Comparison of ENCODE assay signal across 11 cellular contexts in the genomic region with DNA sequence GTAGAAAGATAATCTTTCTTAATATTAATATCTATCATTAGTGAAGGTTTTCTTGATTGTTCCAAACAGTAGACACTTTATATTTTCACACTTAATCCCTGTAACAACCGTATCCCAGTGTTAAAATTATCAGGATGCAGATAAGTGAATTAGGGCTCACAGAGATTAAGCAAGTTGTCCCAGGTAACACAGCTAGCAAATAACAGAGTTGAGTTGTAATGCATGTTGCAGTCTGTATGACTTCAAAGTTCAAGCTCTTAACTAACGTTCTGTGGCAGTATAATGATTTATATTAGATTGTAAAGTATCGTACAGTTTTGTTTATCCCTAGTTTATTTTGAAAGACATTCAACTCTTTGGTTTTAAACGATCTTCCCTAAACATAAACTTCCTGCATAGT.
"Had no signal": no experiment of that assay in that cellular context is flagged by ENCODE, and none has a peak within 500 bp of the region (broad histone marks: within the 10 kb centered on the region; RNA-seq: fewer than 3 reads in every experiment).

No MANE protein-coding gene starts in this region.

- H3K36me3 ChIP-seq: HAP-1 had no signal

- FAIRE-seq: H1, H54 had no signal

- H2AFZ ChIP-seq: GM23248, GM23338 had no signal

- ATAC-seq: GM23338, HCT116 had no signal

- H3K27ac ChIP-seq: GM23248 had no signal

- H3K4me3 ChIP-seq: GM23248, GM23338, HAP-1 had no signal

- H3K9me3 ChIP-seq: HAP-1 had no signal

- H3K4me2 ChIP-seq: GM23338 had no signal

- DNase-seq: GM23248, GOT3, H7, H9, HCEC 1CT, HFFc6 had no signal

- H3K9ac ChIP-seq: GM23248 had no signal
